9 cellular contexts compared by ENCODE assay signal in genomic region chr19:2170987-2171348, GRCh38. TPM values are rescaled to one million over a fixed set of nuclear protein-coding genes. Genes with fewer than 3 reads are reported as not detected.
DNase-seq lines count a peak whose midpoint lies in the region; ATAC-seq, FAIRE-seq and TF ChIP-seq lines count a peak whose summit lies in the region.
"Had no signal": no experiment of that assay in that cellular context is flagged by ENCODE, and none has a peak within 500 bp of the region (broad histone marks: within the 10 kb centered on the region; RNA-seq: fewer than 3 reads in every experiment).

No MANE protein-coding gene starts in this region.

- peak overlapping the region in 1 of 2 experiments; percentile 14; a peak in 2 of 4 replicates for H4K8ac ChIP-seq in IMR-90 (ENCODE audit: low read depth in 2 of 2, low read length in 2 of 2)

- DNase-seq in IMR-90 (no peak), esophagus muscularis mucosa (ENCODE audit: extremely low spot score) (no peak), NCI-H345 treated with DMSO at 0.1 percent for 48 hours (lab: John Stamatoyannopoulos, UW; ENCODE audit: unreplicated experiment) (no peak), GM19239 (ENCODE audit: insufficient read length, low spot score) (no peak)
- DNase-seq: RPMI8226 had no signal

- peaks cover 9% of the 10 kb centered on the region for H3K36me3 Mint-ChIP-seq in stimulated activated memory B cell treated with anti-CD40 and anti-IgM and Interleukin-4, amounts not matched to agents 10 μg/mL and 1 μg/mL and 100 μg/mL, for 72 hours

- H3K4ac ChIP-seq in IMR-90 (ENCODE audit: low read depth, low read length), result peak overlapping the region; percentile 87

- no peaks in the 10 kb centered on the region for H3K27me3 Mint-ChIP-seq in stimulated activated memory B cell treated with anti-CD40 and anti-IgM and Interleukin-4, amounts not matched to agents 10 μg/mL and 1 μg/mL and 100 μg/mL, for 72 hours

- peak overlapping the region; percentile 28; the same call in 1 of the 2 replicates for H3K27ac ChIP-seq in IMR-90 (ENCODE audit: insufficient read depth, low read length)
- peak overlapping the region; percentile 34 to 99 (median 68) for H3K27ac ChIP-seq in esophagus muscularis mucosa (replicated peaks in 1 of 4)
- H3K27ac ChIP-seq: HL-60 had no signal

- 0 out of 2 replicates have a peak overlapping the region, but pooled peaks have one; percentile 46 for H2BK20ac ChIP-seq in IMR-90 (ENCODE audit: low read depth, low read length)

- no peak overlapping the region for H3K9ac ChIP-seq in IMR-90 (ENCODE audit: low read depth, low read length)

- H3K4me3 ChIP-seq in IMR-90 (ENCODE audit: insufficient read depth, low read depth, low read length) (no peak overlapping the region), esophagus muscularis mucosa (no peak overlapping the region)

- H3K18ac ChIP-seq in IMR-90 (ENCODE audit: low read depth, low read length), result no peak overlapping the region

- peak overlapping the region; percentile 72 for H2AK5ac ChIP-seq in IMR-90 (ENCODE audit: low read depth, low read length)

- TF ChIP-seq CTCF in IMR-90 (conservative IDR thresholded peaks at IDR 0.05; ENCODE audit: low read depth, low read length) (no peak), esophagus muscularis mucosa (IDR thresholded peaks at IDR 0.05) (no peak)

- H3K27me3 ChIP-seq in IMR-90 (ENCODE audit: control insufficient read depth, insufficient read depth, low read length) (no peaks in the 10 kb centered on the region), esophagus muscularis mucosa (no peaks in the 10 kb centered on the region)

- H3K23ac ChIP-seq in IMR-90 (ENCODE audit: low read depth, low read length), result peak overlapping the region; percentile 89

- H3K9me1 ChIP-seq in IMR-90 (ENCODE audit: insufficient read depth, low read length), result peaks cover 32% of the 10 kb centered on the region

- ATAC-seq in GM19025 (IDR thresholded peaks at IDR 0.05; ENCODE audit: low read depth, unreplicated experiment) (peak; percentile 4), IMR-90 (ENCODE audit: low read depth) (no peak), HG03095 (IDR thresholded peaks at IDR 0.05; ENCODE audit: unreplicated experiment) (no peak)
- peak; percentile 4 for ATAC-seq in stimulated activated memory B cell treated with anti-CD40 and anti-IgM and Interleukin-4, amounts not matched to agents 10 μg/mL and 1 μg/mL and 100 μg/mL, for 72 hours

- no peak for TF ChIP-seq EP300 in esophagus muscularis mucosa (IDR thresholded peaks at IDR 0.05)

- dilution Hi-C loops in IMR-90 (cut with HindIII; ENCODE audit: low sequenced_read_pairs, unreplicated experiment), result no loop called here

- 80% methylated on average over 3 of the region's 5 CpGs; no CpG with 5 or more reads in 1 of the 2 experiments for WGBS in IMR-90 (ENCODE audit: extremely low coverage in 2 of 2, insufficient read length in 1 of 2), 2 experiments
- WGBS in esophagus muscularis mucosa, result 83% methylated on average over 5 of the region's 5 CpGs

- H3K9me3 Mint-ChIP-seq in stimulated activated memory B cell treated with anti-CD40 and anti-IgM and Interleukin-4, amounts not matched to agents 10 μg/mL and 1 μg/mL and 100 μg/mL, for 72 hours, result no peaks in the 10 kb centered on the region

- in situ Hi-C loops in IMR-90 (cut with MboI; ENCODE audit: low sequenced_read_pairs), result no loop called here

- peaks cover 85% of the 10 kb centered on the region for H3K4me1 Mint-ChIP-seq in stimulated activated memory B cell treated with anti-CD40 and anti-IgM and Interleukin-4, amounts not matched to agents 10 μg/mL and 1 μg/mL and 100 μg/mL, for 72 hours

- H4K5ac ChIP-seq in IMR-90 (ENCODE audit: low read depth, low read length), result no peak overlapping the region; the same call in 1 of the 2 replicates

- peak overlapping the region; percentile 46; the same call in 1 of the 2 replicates for H4K91ac ChIP-seq in IMR-90 (ENCODE audit: insufficient read depth, low read depth, low read length)

- TF ChIP-seq POLR2A in IMR-90 (IDR thresholded peaks at IDR 0.05; ENCODE audit: low read depth, low read length) (no peak), esophagus muscularis mucosa (IDR thresholded peaks at IDR 0.05; ENCODE audit: low read depth) (no peak)

- BruUV-seq in IMR-90 (replicated peaks; lab: Mats Ljungman, UMichigan), result no TSS peak

- H2BK5ac ChIP-seq in IMR-90 (ENCODE audit: low read depth, low read length, poor library complexity, severe bottlenecking), result peak overlapping the region; percentile 42

- POLR2A ChIA-PET in IMR-90 (lab: Charles Lee; ENCODE audit: unreplicated experiment), result no interaction called here

- no peaks in the 10 kb centered on the region for H3K9me3 ChIP-seq in IMR-90 (ENCODE audit: control insufficient read depth, insufficient read depth, low read length)
- no peaks in the 10 kb centered on the region for H3K9me3 ChIP-seq in esophagus muscularis mucosa

- H2BK120ac ChIP-seq in IMR-90 (ENCODE audit: low read depth, low read length), result peak overlapping the region; percentile 44

- peak overlapping the region; percentile 55; the same call in 1 of the 2 replicates for H3K14ac ChIP-seq in IMR-90 (replicated peaks; ENCODE audit: low read depth, low read length)

- H3K79me1 ChIP-seq in IMR-90 (ENCODE audit: low read depth in 1 of 2, low read length in 2 of 2), result peaks cover 14 to 71% of the 10 kb centered on the region in 2 experiments; a peak in 2 of 4 replicates

- FAIRE-seq in GM19239 (lab: Jason Lieb, UNC), result no peak

- peak overlapping the region; percentile 70 for H2AFZ ChIP-seq in IMR-90 (replicated peaks; ENCODE audit: low read length, poor library complexity)

- no peak overlapping the region for H3K56ac ChIP-seq in IMR-90 (ENCODE audit: extremely low read depth, insufficient read depth, low read length)

- peak overlapping the region; percentile 75 for H3K4me3 Mint-ChIP-seq in stimulated activated memory B cell treated with anti-CD40 and anti-IgM and Interleukin-4, amounts not matched to agents 10 μg/mL and 1 μg/mL and 100 μg/mL, for 72 hours

- H3K27ac Mint-ChIP-seq in stimulated activated memory B cell treated with anti-CD40 and anti-IgM and Interleukin-4, amounts not matched to agents 10 μg/mL and 1 μg/mL and 100 μg/mL, for 72 hours, result peak overlapping the region; percentile 65

- intact Hi-C loops in IMR-90 (cut with micrococcal nuclease) (no loop called here), esophagus muscularis mucosa (cut with DNase I) (no loop called here)

- H4K20me1 ChIP-seq in IMR-90 (ENCODE audit: insufficient read depth, low read length), result peaks cover 86% of the 10 kb centered on the region

- peaks cover 5% of the 10 kb centered on the region for H3K36me3 ChIP-seq in IMR-90 (ENCODE audit: control insufficient read depth, insufficient read depth, low read length)
- peaks cover 0 to 7% (median 2%) of the 10 kb centered on the region in 4 donors for H3K36me3 ChIP-seq in esophagus muscularis mucosa

- no peak overlapping the region for H3K4me2 ChIP-seq in IMR-90 (ENCODE audit: low read depth, low read length)

- TF ChIP-seq RAD21 in IMR-90 (IDR thresholded peaks at IDR 0.05; ENCODE audit: low read length), result no peak

- H3K4me1 ChIP-seq in IMR-90 (ENCODE audit: control insufficient read depth, insufficient read depth, low read length), result peaks cover 37% of the 10 kb centered on the region
- peaks cover 67 to 93% (median 71%) of the 10 kb centered on the region in 4 donors for H3K4me1 ChIP-seq in esophagus muscularis mucosa

- CTCF ChIA-PET in IMR-90 (lab: Yijun Ruan, JAX), result no interaction called here

- H2AK9ac ChIP-seq in IMR-90 (replicated peaks; ENCODE audit: low read depth, low read length, poor library complexity), result peak overlapping the region; percentile 89

- 0 out of 3 replicates have a peak overlapping the region, but pooled peaks have one; percentile 40 for H2BK15ac ChIP-seq in IMR-90 (ENCODE audit: low read depth, low read length)

TF ChIP-seq in IMR-90, 13 proteins besides CTCF, POLR2A, EP300 and RAD21:
- TF ChIP-seq RFX5 (IDR thresholded peaks at IDR 0.05; ENCODE audit: low read depth, low read length), result no peak

RNA-seq across cellular contexts. Expression of gene DOT1L, which starts 7.2 kb away (rescaled TPM):
- total RNA-seq in IMR-90 (2012; rRNA removed) (2.5 TPM in 2 replicates), esophagus muscularis mucosa (10 to 100 TPM; 10.8 to 13.2 (median 12.0) TPM)
- polyA plus RNA-seq in IMR-90 (2012; rRNA removed), result 12.6 and 22.0 TPM in 2 replicates
- polyA plus RNA-seq in IMR-90 (2012; cell fraction: cytosol; rRNA removed), result 10.1 and 10.4 TPM in 2 replicates
- 43.0 and 136 TPM in 2 replicates for polyA plus RNA-seq in IMR-90 (2012; cell fraction: nucleus; rRNA removed; ENCODE audit: low replicate concordance)

RNA-seq across cellular contexts. Expression of gene AP3D1, which starts 19.6 kb away (rescaled TPM):
- 75.3 and 76.1 TPM in 2 replicates for total RNA-seq in IMR-90 (2012; rRNA removed)
- 129 and 132 TPM in 2 replicates for polyA plus RNA-seq in IMR-90 (2012; rRNA removed)
- polyA plus RNA-seq in IMR-90 (2012; cell fraction: cytosol; rRNA removed), result 112 and 149 TPM in 2 replicates
- polyA plus RNA-seq in IMR-90 (2012; cell fraction: nucleus; rRNA removed; ENCODE audit: low replicate concordance), result 165 and 397 TPM in 2 replicates
- 100 to 1,000 TPM in 2 of 4 donors, 10 to 100 TPM in 2; 76.0 to 156 (median 93.7) TPM for total RNA-seq in esophagus muscularis mucosa

Comparison
In these comparisons a context has a peak if more than half of its experiments do, and no peak if none do; other contexts are left out.
1. ATAC-seq: peak in GM19025 (single experiment) and stimulated activated memory B cell treated with anti-CD40 and anti-IgM and Interleukin-4, amounts not matched to agents 10 μg/mL and 1 μg/mL and 100 μg/mL, for 72 hours (single experiment); none in IMR-90 (single experiment) and HG03095 (single experiment).